In the genomic region with DNA sequence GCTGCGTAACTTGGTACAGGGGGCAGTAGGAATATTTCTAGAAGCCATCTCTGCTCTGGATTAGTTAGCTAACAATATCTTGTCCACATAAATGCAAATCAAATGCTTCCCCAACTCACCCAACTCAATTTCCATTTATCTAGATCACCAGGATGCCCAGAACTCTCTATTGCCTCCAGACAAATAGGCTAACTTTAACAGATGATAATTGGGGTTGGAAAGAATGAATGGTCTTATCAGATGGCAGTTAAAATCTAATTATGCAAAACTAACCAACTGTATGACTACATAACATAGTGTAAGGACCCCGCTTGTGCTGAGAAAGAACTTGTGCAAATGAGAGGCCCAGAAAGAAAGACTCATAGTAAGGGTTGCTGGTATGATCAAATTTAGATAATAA, we compare ENCODE assay signal across 18 cellular contexts.
DNase-seq lines count a peak whose midpoint lies in the region; ATAC-seq and TF ChIP-seq lines count a peak whose summit lies in the region.
"Had no signal": no experiment of that assay in that cellular context is flagged by ENCODE, and none has a peak within 500 bp of the region (broad histone marks: within the 10 kb centered on the region; RNA-seq: fewer than 3 reads in every experiment).

No MANE protein-coding gene starts in this region.

- H3K18ac ChIP-seq in neuronal stem cell (ENCODE audit: low read length) = no peak overlapping the region

- H4K91ac ChIP-seq in neuronal stem cell (ENCODE audit: low read depth, low read length, poor library complexity) = no peak overlapping the region

- TF ChIP-seq CTCF in SK-N-SH (IDR thresholded peaks at IDR 0.05) = no peak

- H3K23ac ChIP-seq in neuronal stem cell (ENCODE audit: low read depth, low read length, poor library complexity) = no peak overlapping the region

- H3K27me3 ChIP-seq in SK-N-SH (ENCODE audit: insufficient read depth) (no peaks in the 10 kb centered on the region), neuronal stem cell (ENCODE audit: control insufficient read depth in 3 of 3, insufficient read depth in 3 of 3, low read depth in 1 of 3, low read length in 3 of 3) (no peaks in the 10 kb centered on the region)
- H3K27me3 ChIP-seq: BLaER1 treated with 17β-estradiol and CSF1 and Interleukin-3, amounts not matched to agents 10 nM and 100 nM had no signal

- no peak overlapping the region for H2AK5ac ChIP-seq in neuronal stem cell (ENCODE audit: low read depth, low read length)

- no peak overlapping the region for H4K8ac ChIP-seq in neuronal stem cell (ENCODE audit: low read depth, low read length)

- no peak overlapping the region for H2BK12ac ChIP-seq in neuronal stem cell (ENCODE audit: low read length)

- H2AFZ ChIP-seq in SK-N-SH (ENCODE audit: low read depth) (no peak overlapping the region), neuronal stem cell (ENCODE audit: low read length) (no peak overlapping the region)

- no peak overlapping the region for H3K4ac ChIP-seq in neuronal stem cell (ENCODE audit: low read length)

- no peak overlapping the region for H3K4me2 ChIP-seq in SK-N-SH
- no peak overlapping the region for H3K4me2 ChIP-seq in neuronal stem cell (ENCODE audit: insufficient read depth, low read length, poor library complexity, severe bottlenecking)
- H3K4me2 ChIP-seq: GM23338 had no signal

- H3F3A ChIP-seq in SK-N-SH (replicated peaks; ENCODE audit: insufficient read depth) = no peaks in the 10 kb centered on the region

- no peak overlapping the region for H3K9ac ChIP-seq in SK-N-SH
- no peak overlapping the region for H3K9ac ChIP-seq in neuronal stem cell (ENCODE audit: low read depth, low read length, poor library complexity)
- H3K9ac ChIP-seq: BLaER1 treated with 17β-estradiol and CSF1 and Interleukin-3, amounts not matched to agents 10 nM and 100 nM had no signal

- no peak overlapping the region for H3K4me3 ChIP-seq in SK-N-SH (ENCODE audit: low read depth in 2 of 2, low read length in 1 of 2)
- H3K4me3 ChIP-seq in neuronal stem cell (ENCODE audit: low read length in 2 of 2) = no peak overlapping the region
- H3K4me3 ChIP-seq: BLaER1 treated with 17β-estradiol and CSF1 and Interleukin-3, amounts not matched to agents 10 nM and 100 nM; GM12878; GM23338 had no signal

- H3K36me3 ChIP-seq in SK-N-SH (replicated peaks in 1 of 2; ENCODE audit: control insufficient read depth in 1 of 2, insufficient read depth in 2 of 2, low read length in 1 of 2) = no peaks in the 10 kb centered on the region
- no peaks in the 10 kb centered on the region for H3K36me3 ChIP-seq in neuronal stem cell (replicated peaks in 1 of 2; ENCODE audit: control insufficient read depth in 2 of 2, insufficient read depth in 2 of 2, low read length in 2 of 2)
- H3K36me3 ChIP-seq: BLaER1 treated with 17β-estradiol and CSF1 and Interleukin-3, amounts not matched to agents 10 nM and 100 nM had no signal

- H3K4me1 ChIP-seq in SK-N-SH (ENCODE audit: control insufficient read depth in 1 of 2, insufficient read depth in 2 of 2, low read depth in 1 of 2, low read length in 1 of 2) (no peaks in the 10 kb centered on the region; a peak in 1 of 4 replicates), neuronal stem cell (ENCODE audit: control insufficient read depth in 2 of 2, insufficient read depth in 1 of 2, low read depth in 1 of 2, low read length in 2 of 2) (no peaks in the 10 kb centered on the region)

- CTCF ChIA-PET in SK-N-SH (lab: Yijun Ruan, JAX) = no interaction called here

- peak in 1 of 2 experiments; percentile 23; a peak in 1 of 4 replicates for TF ChIP-seq EP300 in SK-N-SH (IDR thresholded peaks at IDR 0.05; ENCODE audit: borderline replicate concordance in 1 of 2, low read depth in 1 of 2, low read length in 1 of 2)

- H3K27ac ChIP-seq in SK-N-SH (ENCODE audit: low read depth in 2 of 2, low read length in 1 of 2) (no peak overlapping the region), neuronal stem cell (replicated peaks; ENCODE audit: low read length) (no peak overlapping the region)
- H3K27ac ChIP-seq: 22Rv1 had no signal

- POLR2A ChIA-PET in SK-N-SH (lab: Yijun Ruan, JAX) = no interaction called here

- H3K9me2 ChIP-seq in SK-N-SH = no peaks in the 10 kb centered on the region

- no peak overlapping the region for H2BK15ac ChIP-seq in neuronal stem cell (ENCODE audit: low read length)

- peak overlapping the region; percentile 56 for H3K14ac ChIP-seq in neuronal stem cell (ENCODE audit: low read length)

- no peak for TF ChIP-seq RAD21 in SK-N-SH (IDR thresholded peaks at IDR 0.05; ENCODE audit: low read length)

- DNase-seq in SK-N-SH (peak; percentile 13), SK-N-DZ (ENCODE audit: low spot score) (peak; percentile 44), neuronal stem cell (ENCODE audit: low spot score) (no peak), NCI-H82 (lab: John Stamatoyannopoulos, UW) (no peak), SIG-M5 treated with dmso at 0.1 percent for 504 hours (lab: John Stamatoyannopoulos, UW; ENCODE audit: unreplicated experiment) (no peak)
- DNase-seq: CD4-positive, alpha-beta T cell; CD8-positive, alpha-beta memory T cell; DMS 273 treated with DMSO at 0.1 percent for 48 hours; DMS79; EL; GDM1; H9 had no signal

- no peaks in the 10 kb centered on the region for H3K79me1 ChIP-seq in neuronal stem cell (ENCODE audit: low read depth, low read length)

- no peaks in the 10 kb centered on the region for H4K20me1 ChIP-seq in SK-N-SH (ENCODE audit: insufficient read depth)
- H4K20me1 ChIP-seq: BLaER1 treated with 17β-estradiol and CSF1 and Interleukin-3, amounts not matched to agents 10 nM and 100 nM had no signal

- no peak overlapping the region for H2BK5ac ChIP-seq in neuronal stem cell (ENCODE audit: low read length)

- H3K9me3 ChIP-seq in SK-N-SH (no peaks in the 10 kb centered on the region), neuronal stem cell (replicated peaks in 1 of 2; ENCODE audit: control insufficient read depth in 2 of 2, insufficient read depth in 1 of 2, low read depth in 1 of 2, low read length in 2 of 2) (no peaks in the 10 kb centered on the region)

- 88% methylated on average over 2 of the region's 2 CpGs for WGBS in SK-N-SH (ENCODE audit: low lambda C conversion rate)
- no CpG with 5 or more reads among the region's 2 CpGs for WGBS in neuronal stem cell (ENCODE audit: extremely low coverage in 2 of 2, insufficient read length in 2 of 2, insufficient replicate concordance in 1 of 2), 2 donors

- H2BK120ac ChIP-seq in neuronal stem cell (ENCODE audit: low read depth, low read length) = no peak overlapping the region

- ATAC-seq in SK-N-SH treated with all-trans-retinoic acid at 6 μM for 48 hours = no peak
- ATAC-seq: GM12878, GM23338, HCT116 had no signal

- no peaks in the 10 kb centered on the region for H3K79me2 ChIP-seq in SK-N-SH (ENCODE audit: insufficient read depth)

TF ChIP-seq in SK-N-SH, 30 proteins besides CTCF, POLR2A, EP300 and RAD21:
- no peak for TF ChIP-seq FOSL2 (IDR thresholded peaks at IDR 0.05; ENCODE audit: borderline replicate concordance, low read depth)
- peak; percentile 37; the same call in 1 of the 2 replicates for TF ChIP-seq RCOR1 (IDR thresholded peaks at IDR 0.05; ENCODE audit: low read length)
- TF ChIP-seq GATA2 (CRISPR knock-in tag; IDR thresholded peaks at IDR 0.05) = peak; percentile 52

TF ChIP-seq in SK-N-SH treated with all-trans-retinoic acid at 6 μM for 48 hours, 23 proteins besides CTCF, POLR2A, EP300 and RAD21:
- no peak for TF ChIP-seq CSDC2 (CRISPR knock-in tag; IDR thresholded peaks at IDR 0.05)
- TF ChIP-seq SNAI2 (CRISPR knock-in tag; IDR thresholded peaks at IDR 0.05) = no peak
- TF ChIP-seq RARB (CRISPR knock-in tag; IDR thresholded peaks at IDR 0.05) = no peak
- TF ChIP-seq ZNF565 (CRISPR knock-in tag; conservative IDR thresholded peaks at IDR 0.05; ENCODE audit: low read depth) = no peak
- TF ChIP-seq ZFP3 (CRISPR knock-in tag; IDR thresholded peaks at IDR 0.05) = no peak
- no peak for TF ChIP-seq ZFP30 (CRISPR knock-in tag; IDR thresholded peaks at IDR 0.05)
- TF ChIP-seq ZC3H10 (CRISPR knock-in tag; IDR thresholded peaks at IDR 0.05) = no peak
- TF ChIP-seq TOX (CRISPR knock-in tag; IDR thresholded peaks at IDR 0.05; ENCODE audit: borderline replicate concordance) = no peak
- no peak for TF ChIP-seq TCF4 (CRISPR knock-in tag; IDR thresholded peaks at IDR 0.05; ENCODE audit: borderline replicate concordance)
- no peak for TF ChIP-seq ARNTL (CRISPR knock-in tag; IDR thresholded peaks at IDR 0.05; ENCODE audit: borderline replicate concordance, low read depth)

Comparison
In these comparisons a context has a peak if more than half of its experiments do, and no peak if none do; other contexts are left out.
1. DNase-seq: peak in SK-N-SH (single experiment) and SK-N-DZ (single experiment); none in neuronal stem cell (single experiment), NCI-H82 (single experiment) and SIG-M5 treated with dmso at 0.1 percent for 504 hours (single experiment).